Comparison of ENCODE assay signal across 28 cellular contexts in the genomic region with DNA sequence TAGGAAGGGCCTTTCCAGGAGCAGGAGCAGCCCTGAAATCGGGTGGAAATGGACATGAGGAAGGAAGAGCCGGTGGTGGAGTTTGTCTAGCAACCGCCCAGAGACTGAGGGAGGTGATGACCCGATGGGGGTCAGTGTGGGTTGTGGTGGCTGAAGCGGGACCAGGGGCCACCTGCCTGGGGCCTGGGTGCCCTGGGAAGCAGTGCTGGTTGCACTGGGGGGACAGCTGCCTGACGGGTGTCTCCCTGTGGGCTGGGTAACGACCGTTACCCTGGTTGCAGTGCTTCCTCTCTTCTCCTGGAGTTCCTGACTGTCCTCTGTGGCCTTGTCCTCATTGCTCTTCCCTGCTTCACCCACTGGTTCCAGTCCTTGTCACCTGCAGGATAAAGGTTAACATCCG. TPM values are rescaled to one million over a fixed set of nuclear protein-coding genes. Genes with fewer than 3 reads are reported as not detected.
"Had no signal": no experiment of that assay in that cellular context is flagged by ENCODE, and none has a peak within 500 bp of the region (broad histone marks: within the 10 kb centered on the region; RNA-seq: fewer than 3 reads in every experiment).

No MANE protein-coding gene starts in this region.

- H3K27ac Mint-ChIP-seq: naive thymus-derived CD4-positive, alpha-beta T cell; natural killer cell treated with Interleukin-12 subunit alpha and Interleukin-12 subunit beta and Interleukin-15 and Interleukin-18, amount 100 ng/mL, for 72 hours; stimulated activated effector memory CD8-positive, alpha-beta T cell treated with anti-CD3 and anti-CD28 coated beads, Interleukin-12 subunit alpha, Interleukin-12 subunit beta, amount 100 ng/mL, for 72 hours; stimulated activated naive CD8-positive, alpha-beta T cell treated with anti-CD3 and anti-CD28 coated beads, Interleukin-15, Interleukin-2, amounts not matched to agents 100 ng/mL and 50 ng/mL, for 24 hours had no signal

- H3K4me3 Mint-ChIP-seq: naive thymus-derived CD4-positive, alpha-beta T cell; natural killer cell treated with Interleukin-12 subunit alpha and Interleukin-12 subunit beta and Interleukin-15 and Interleukin-18, amount 100 ng/mL, for 72 hours; stimulated activated effector memory CD8-positive, alpha-beta T cell treated with anti-CD3 and anti-CD28 coated beads, Interleukin-12 subunit alpha, Interleukin-12 subunit beta, amount 100 ng/mL, for 72 hours; stimulated activated naive CD8-positive, alpha-beta T cell treated with anti-CD3 and anti-CD28 coated beads, Interleukin-15, Interleukin-2, amounts not matched to agents 100 ng/mL and 50 ng/mL, for 24 hours had no signal

- H3K27me3 ChIP-seq: neutrophil, ovary, suprapubic skin, tibial artery, vagina had no signal

- H3K4me1 Mint-ChIP-seq: naive thymus-derived CD4-positive, alpha-beta T cell; stimulated activated effector memory CD8-positive, alpha-beta T cell treated with anti-CD3 and anti-CD28 coated beads, Interleukin-12 subunit alpha, Interleukin-12 subunit beta, amount 100 ng/mL, for 72 hours had no signal

- H3K4me3 ChIP-seq: left ventricle myocardium inferior, lung, mucosa of descending colon, ovary, prostate gland, spleen, suprapubic skin, thoracic aorta, tibial artery, vagina had no signal

- H3K4me1 ChIP-seq: prostate gland, spleen, suprapubic skin, tibial artery, vagina had no signal

- FAIRE-seq: small intestine had no signal

- H3K9me3 Mint-ChIP-seq: natural killer cell treated with Interleukin-12 subunit alpha and Interleukin-12 subunit beta and Interleukin-15 and Interleukin-18, amount 100 ng/mL, for 72 hours; stimulated activated effector memory CD8-positive, alpha-beta T cell treated with anti-CD3 and anti-CD28 coated beads, Interleukin-12 subunit alpha, Interleukin-12 subunit beta, amount 100 ng/mL, for 72 hours; stimulated activated naive CD8-positive, alpha-beta T cell treated with anti-CD3 and anti-CD28 coated beads, Interleukin-15, Interleukin-2, amounts not matched to agents 100 ng/mL and 50 ng/mL, for 24 hours had no signal

- H3K27ac ChIP-seq: left ventricle myocardium inferior, neutrophil, ovary, prostate gland, spleen, suprapubic skin, thoracic aorta, tibial artery, vagina had no signal

- H3K36me3 ChIP-seq: left ventricle myocardium inferior, neutrophil, ovary, prostate gland, spleen, suprapubic skin, thoracic aorta, tibial artery, vagina had no signal

- DNase-seq: hypothalamus; islet precursor cell; left ventricle myocardium inferior; mesendoderm; midbrain; mucosa of descending colon; naive thymus-derived CD4-positive, alpha-beta T cell; occipital lobe; ovary; retina; right cardiac atrium; small intestine; spleen; stimulated activated CD4-positive, alpha-beta T cell treated with anti-CD3 and anti-CD28 coated beads, Interleukin-4, amount 100 ng/mL, for 24 hours; stimulated activated naive CD4-positive, alpha-beta T cell; tibial artery; trophoblast cell had no signal

- ATAC-seq: mucosa of descending colon; naive thymus-derived CD4-positive, alpha-beta T cell; natural killer cell treated with Interleukin-12 subunit alpha and Interleukin-12 subunit beta and Interleukin-15 and Interleukin-18, amount 100 ng/mL, for 72 hours; right cardiac atrium; sciatic nerve; stimulated activated effector memory CD8-positive, alpha-beta T cell treated with anti-CD3 and anti-CD28 coated beads, Interleukin-12 subunit alpha, Interleukin-12 subunit beta, amount 100 ng/mL, for 72 hours had no signal

- H3K36me3 Mint-ChIP-seq: natural killer cell treated with Interleukin-12 subunit alpha and Interleukin-12 subunit beta and Interleukin-15 and Interleukin-18, amount 100 ng/mL, for 72 hours; stimulated activated effector memory CD8-positive, alpha-beta T cell treated with anti-CD3 and anti-CD28 coated beads, Interleukin-12 subunit alpha, Interleukin-12 subunit beta, amount 100 ng/mL, for 72 hours had no signal

- H3K9me3 ChIP-seq: left ventricle myocardium inferior, mucosa of descending colon, neutrophil, ovary, prostate gland, spleen, suprapubic skin, thoracic aorta, tibial artery, vagina had no signal

RNA-seq across cellular contexts. Expression of a gene that starts 13.0 kb away (rescaled TPM):
- total RNA-seq: myocyte; naive thymus-derived CD4-positive, alpha-beta T cell; natural killer cell treated with Interleukin-12 subunit alpha and Interleukin-12 subunit beta and Interleukin-15 and Interleukin-18, amount 100 ng/mL, for 72 hours had no signal
